ENCODE assay signal across 8 cellular contexts in the genomic region with DNA sequence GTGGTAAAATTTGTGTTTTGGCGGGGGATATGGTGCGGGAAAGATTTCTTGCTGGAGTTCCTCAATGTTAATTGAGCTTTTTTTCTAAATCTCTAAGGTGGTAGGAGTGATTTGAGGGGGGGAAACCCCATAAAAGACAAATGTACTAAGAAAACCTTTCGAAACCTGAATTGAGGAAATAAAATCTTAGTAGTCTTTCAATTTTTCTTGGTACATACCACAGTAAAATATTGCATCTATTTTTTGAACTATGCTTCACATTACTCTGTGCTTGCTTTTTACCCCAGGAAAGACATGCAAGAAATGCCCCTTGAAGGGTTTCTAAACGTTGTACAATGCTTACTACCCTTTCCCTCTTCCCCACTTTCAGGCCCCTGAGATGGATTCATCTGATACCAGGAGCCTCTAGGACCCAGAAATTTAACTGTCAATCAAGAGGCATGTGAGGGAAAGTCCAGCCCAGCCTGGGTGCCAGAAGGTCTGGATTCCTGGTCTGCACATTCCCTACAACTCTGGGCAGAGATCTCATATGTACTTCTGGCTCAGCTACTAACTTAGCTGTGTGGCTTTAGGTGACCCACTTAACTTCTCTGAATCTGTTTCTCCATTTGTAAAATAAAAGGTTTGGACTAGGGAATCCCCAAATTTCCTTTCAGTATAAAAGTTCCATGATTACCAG. TPM values are rescaled to one million over a fixed set of nuclear protein-coding genes. Genes with fewer than 3 reads are reported as not detected.
A peak's percentile ranks its signal among the peaks of the same experiment; 100 is the strongest.
DNase-seq lines count a peak whose midpoint lies in the region; ATAC-seq, FAIRE-seq and TF ChIP-seq lines count a peak whose summit lies in the region.

No MANE protein-coding gene starts in this region.

- H3K4me2 ChIP-seq in mammary epithelial cell (ENCODE audit: insufficient read depth, low read depth, low read length), result peak overlapping the region; percentile 63

- peak overlapping the region; percentile 85 for H3K27ac ChIP-seq in mammary epithelial cell (ENCODE audit: insufficient read depth, low read depth, low read length)
- H3K27ac ChIP-seq in psoas muscle, result peak overlapping the region; percentile 59

- CTCF ChIA-PET in mammary epithelial cell (lab: Charles Lee; ENCODE audit: low non-redundant PET), result no interaction called here

- in situ Hi-C loops in mammary epithelial cell (cut with MboI; ENCODE audit: low sequenced_read_pairs in 2 of 2), result loop anchor here in 1 of 2 donors (25.0 kb wide), 1 partner anchor 554 kb away; the partner anchor contains the start of gene SMNDC1

- H3K9me3 ChIP-seq in mammary epithelial cell (replicated peaks; ENCODE audit: insufficient read depth, low read length) (no peaks in the 10 kb centered on the region), psoas muscle (no peaks in the 10 kb centered on the region)

- peaks cover 41% of the 10 kb centered on the region for H3K4me1 ChIP-seq in mammary epithelial cell (ENCODE audit: insufficient read depth, low read length)
- peaks cover 2% of the 10 kb centered on the region for H3K4me1 ChIP-seq in psoas muscle

- peak overlapping the region; percentile 77 for H2AFZ ChIP-seq in mammary epithelial cell (ENCODE audit: low read depth, low read length)

- peaks cover 51 to 89% (median 70%) of the 10 kb centered on the region in 3 donors for H3K4me1 Mint-ChIP-seq in IgD-negative memory B cell

- H3K4me3 Mint-ChIP-seq in IgD-negative memory B cell, result peak overlapping the region; percentile 80 to 92 (median 90)

- H3K27ac Mint-ChIP-seq in IgD-negative memory B cell, result peak overlapping the region; percentile 97 to 100 (median 97)

- WGBS in mammary epithelial cell (ENCODE audit: low coverage, missing lambda C conversion rate), result 96% methylated on average over 3 of the region's 4 CpGs
- WGBS in psoas muscle, 3 donors, result 69 to 79% (median 72%) methylated on average over 4 of the region's 4 CpGs

- intact Hi-C loops in mammary epithelial cell (cut with micrococcal nuclease), result no loop called here
- intact Hi-C loops in psoas muscle (cut with DNase I), result no loop called here
- intact Hi-C loops in posterior cingulate gyrus (cut with DNase I), result no loop called here

- BruUV-seq in mammary epithelial cell (replicated peaks; lab: Mats Ljungman, UMichigan), result no TSS peak

- no peaks in the 10 kb centered on the region for H3K79me2 ChIP-seq in mammary epithelial cell (ENCODE audit: insufficient read depth, low read length)

- no peak for TF ChIP-seq CTCF in mammary epithelial cell (conservative IDR thresholded peaks at IDR 0.05 in 1 of 2, IDR thresholded peaks at IDR 0.05 in 1 of 2; ENCODE audit: extremely low read depth in 1 of 2, insufficient read depth in 1 of 2, low read depth in 1 of 2, low read length in 2 of 2)
- no peak for TF ChIP-seq CTCF in psoas muscle (IDR thresholded peaks at IDR 0.05)

- FAIRE-seq in GM12892 (lab: Jason Lieb, UNC), result peak; percentile 89

- H3K36me3 ChIP-seq in mammary epithelial cell (ENCODE audit: insufficient read depth, low read length) (no peaks in the 10 kb centered on the region), psoas muscle (ENCODE audit: insufficient read depth in 1 of 2, low read depth in 1 of 2) (no peaks in the 10 kb centered on the region)

- H3K36me3 Mint-ChIP-seq in IgD-negative memory B cell, result no peaks in the 10 kb centered on the region

- H3K27me3 ChIP-seq in mammary epithelial cell (ENCODE audit: insufficient read depth, low read length) (no peaks in the 10 kb centered on the region), psoas muscle (ENCODE audit: insufficient read depth in 3 of 3, low read length in 2 of 3) (no peaks in the 10 kb centered on the region)

- ATAC-seq in psoas muscle (peak in 1 of 4 donors; percentile 43), HG03521 (IDR thresholded peaks at IDR 0.05; ENCODE audit: unreplicated experiment) (no peak), GM19467 (IDR thresholded peaks at IDR 0.05; ENCODE audit: unreplicated experiment) (no peak)

- no peaks in the 10 kb centered on the region for H4K20me1 ChIP-seq in mammary epithelial cell (ENCODE audit: insufficient read depth, low read length)

- dilution Hi-C loops in mammary epithelial cell (cut with HindIII; ENCODE audit: low sequenced_read_pairs), result loop anchor here (25.0 kb wide), 1 partner anchor 529 kb away; no protein-coding TSS in a partner anchor

- no peaks in the 10 kb centered on the region for H3K27me3 Mint-ChIP-seq in IgD-negative memory B cell

- H3K9ac ChIP-seq in mammary epithelial cell (ENCODE audit: insufficient read depth, low read length), result no peak overlapping the region

- H3K9me3 Mint-ChIP-seq in IgD-negative memory B cell, result no peaks in the 10 kb centered on the region

- no peak for DNase-seq in GM12892 (ENCODE audit: insufficient read length)
- no peak for DNase-seq in mammary epithelial cell
- no peak for DNase-seq in psoas muscle
- DNase-seq in posterior cingulate gyrus, result no peak
- DNase-seq in NCI-H446 treated with DMSO at 0.1 percent for 48 hours (lab: John Stamatoyannopoulos, UW), result no peak

- no peak overlapping the region for H3K4me3 ChIP-seq in mammary epithelial cell (replicated peaks in 1 of 3; ENCODE audit: insufficient read depth in 1 of 3, low read depth in 2 of 3, low read length in 3 of 3)
- no peak overlapping the region for H3K4me3 ChIP-seq in psoas muscle

- no peak for TF ChIP-seq POLR2A in GM12892 (IDR thresholded peaks at IDR 0.05; ENCODE audit: low read depth, low read length)

RNA-seq across cellular contexts. Expression of gene PDCD4, which starts 5.8 kb away (rescaled TPM):
- polyA plus RNA-seq in GM12892 (2012; ENCODE audit: missing spikeins), result 331 TPM
- polyA plus RNA-seq in IgD-negative memory B cell (319 TPM), mammary epithelial cell (47.0 TPM), psoas muscle (10 to 100 TPM in 1 of 3 donors, 1 to 10 TPM in 2; 7.6 to 10.2 (median 8.9) TPM)
- total RNA-seq in mammary epithelial cell (100 to 1,000 TPM; 123 to 133 TPM), psoas muscle (10 to 100 TPM; 11.3 to 19.7 (median 15.8) TPM)
- polyA minus RNA-seq in mammary epithelial cell, result 80.5 TPM

RNA-seq across cellular contexts. Expression of gene BBIP1, which starts 53.0 kb away (rescaled TPM):
- 34.4 TPM for polyA plus RNA-seq in GM12892 (2012; ENCODE audit: missing spikeins)
- polyA plus RNA-seq in IgD-negative memory B cell (17.6 TPM), mammary epithelial cell (10.1 TPM), psoas muscle (10 to 100 TPM; 16.1 to 30.2 (median 19.2) TPM)
- total RNA-seq in mammary epithelial cell (10 to 100 TPM in 1 of 2 donors, 1 to 10 TPM in 1; 9.3 to 25.0 TPM), psoas muscle (10 to 100 TPM; 14.8 to 22.3 (median 15.7) TPM)
- not detected for polyA minus RNA-seq in mammary epithelial cell

RNA-seq across cellular contexts. Expression of gene SHOC2, which starts 53.5 kb away (rescaled TPM):
- 35.2 TPM for polyA plus RNA-seq in GM12892 (2012; ENCODE audit: missing spikeins)
- polyA plus RNA-seq in IgD-negative memory B cell (105 TPM), mammary epithelial cell (11.9 TPM), psoas muscle (10 to 100 TPM; 20.0 to 45.8 (median 22.5) TPM)
- total RNA-seq in mammary epithelial cell (10 to 100 TPM; 51.1 to 59.0 TPM), psoas muscle (10 to 100 TPM; 34.8 to 41.2 (median 37.6) TPM)
- 27.4 TPM for polyA minus RNA-seq in mammary epithelial cell
